ENCODE assay signal across 10 cellular contexts in the genomic region with DNA sequence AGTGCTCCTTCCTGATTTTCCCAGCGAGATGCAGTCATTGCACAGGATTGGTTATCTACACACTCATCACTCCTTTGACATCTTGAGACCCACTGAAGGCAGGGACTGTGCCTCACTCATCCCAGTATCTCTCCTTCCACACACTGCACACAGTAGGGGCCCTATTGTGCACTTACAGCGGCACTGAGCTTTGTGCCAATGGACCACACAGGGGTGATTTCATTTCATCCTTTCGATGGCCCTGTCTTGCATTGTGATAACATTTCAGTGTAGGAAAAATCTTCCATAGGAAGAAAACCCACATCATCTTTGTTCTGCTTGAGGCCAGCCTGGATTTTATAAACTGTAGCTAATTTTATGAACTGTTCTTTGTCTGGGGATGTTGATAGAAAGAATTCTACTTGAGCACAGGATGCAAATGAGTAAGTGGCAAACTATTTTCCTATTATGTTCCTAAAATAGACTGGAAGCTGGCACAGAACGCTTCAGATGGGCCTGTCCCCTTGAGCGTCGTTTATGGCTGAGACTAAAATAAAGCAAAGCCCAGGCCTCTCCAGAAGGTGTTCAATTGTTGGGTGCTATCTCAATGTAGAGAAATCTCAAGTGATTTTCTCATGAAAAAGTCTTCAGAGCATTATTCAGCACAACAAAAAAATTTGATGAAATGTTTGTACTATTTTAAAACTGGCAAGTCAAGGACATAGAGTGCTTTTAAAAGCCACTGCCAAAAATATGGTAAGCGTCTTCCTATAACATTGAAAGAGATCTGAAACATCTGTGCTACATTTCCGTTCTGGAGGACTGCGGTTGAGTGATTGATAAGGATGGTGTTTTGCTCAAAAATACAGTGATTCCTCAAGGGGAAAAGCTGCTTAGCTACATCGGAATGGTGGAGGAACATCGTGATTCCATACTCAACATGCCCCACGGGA. TPM values are rescaled to one million over a fixed set of nuclear protein-coding genes. Genes with fewer than 3 reads are reported as not detected.
DNase-seq lines count a peak whose midpoint lies in the region; ATAC-seq and TF ChIP-seq lines count a peak whose summit lies in the region.
"Had no signal": no experiment of that assay in that cellular context is flagged by ENCODE, and none has a peak within 500 bp of the region (broad histone marks: within the 10 kb centered on the region; RNA-seq: fewer than 3 reads in every experiment).

No MANE protein-coding gene starts in this region.

- H2AFZ ChIP-seq in PC-3 (ENCODE audit: low read length) (no peak overlapping the region), osteoblast (ENCODE audit: low read length) (peak overlapping the region; percentile 4)

- H3K4me2 ChIP-seq in PC-3 (ENCODE audit: low read length) (no peak overlapping the region), osteoblast (ENCODE audit: insufficient read depth, low read length) (peak overlapping the region; percentile 26)
- H3K4me2 ChIP-seq: KMS-11 had no signal

- no peaks in the 10 kb centered on the region for H3K36me3 Mint-ChIP-seq in CD4-positive, CD25-positive, alpha-beta regulatory T cell

- H3K9me3 ChIP-seq in CD4-positive, CD25-positive, alpha-beta regulatory T cell (ENCODE audit: control insufficient read depth in 2 of 2, low read length in 2 of 2) = no peaks in the 10 kb centered on the region
- H3K9me3 ChIP-seq in PC-3 (ENCODE audit: low read length) (no peaks in the 10 kb centered on the region), esophagus muscularis mucosa (no peaks in the 10 kb centered on the region), osteoblast (ENCODE audit: low read depth, low read length) (no peaks in the 10 kb centered on the region)
- H3K9me3 ChIP-seq: right lobe of liver had no signal

- no peaks in the 10 kb centered on the region for H3K9me3 Mint-ChIP-seq in CD4-positive, CD25-positive, alpha-beta regulatory T cell

- H3F3A ChIP-seq in PC-3 (ENCODE audit: low read length, unreplicated experiment) = no peaks in the 10 kb centered on the region

- peaks cover 13% of the 10 kb centered on the region for H3K27me3 Mint-ChIP-seq in CD4-positive, CD25-positive, alpha-beta regulatory T cell

- CTCF ChIA-PET in PC-3 (lab: Charles Lee) = no interaction called here

- no peaks in the 10 kb centered on the region for H3K27me3 ChIP-seq in CD4-positive, CD25-positive, alpha-beta regulatory T cell (ENCODE audit: control insufficient read depth, insufficient read depth, low read length)
- H3K27me3 ChIP-seq in PC-3 (ENCODE audit: low read length) (no peaks in the 10 kb centered on the region), esophagus muscularis mucosa (no peaks in the 10 kb centered on the region), osteoblast (ENCODE audit: insufficient read depth, low read length) (no peaks in the 10 kb centered on the region)
- H3K27me3 ChIP-seq: right lobe of liver had no signal

- no peak for TF ChIP-seq POLR2A in esophagus muscularis mucosa (IDR thresholded peaks at IDR 0.05; ENCODE audit: low read depth)

- H3K27ac ChIP-seq in CD4-positive, CD25-positive, alpha-beta regulatory T cell (ENCODE audit: insufficient read depth, low read length, poor library complexity, severe bottlenecking) = no peak overlapping the region
- no peak overlapping the region for H3K27ac ChIP-seq in PC-3 (ENCODE audit: low read length)
- H3K27ac ChIP-seq in esophagus muscularis mucosa (replicated peaks in 1 of 4) = peak overlapping the region; percentile 84 to 85 (median 84)
- H3K27ac ChIP-seq in osteoblast (ENCODE audit: low read depth, low read length) = peak overlapping the region; percentile 64
- H3K27ac ChIP-seq: KMS-11 had no signal

- H3K4me3 Mint-ChIP-seq in CD4-positive, CD25-positive, alpha-beta regulatory T cell = peak overlapping the region in 2 of 4 donors; percentile 18 to 66

- no peaks in the 10 kb centered on the region for H3K79me2 ChIP-seq in PC-3 (ENCODE audit: low read length)
- no peaks in the 10 kb centered on the region for H3K79me2 ChIP-seq in osteoblast (ENCODE audit: insufficient read depth, low read length)

- H4K20me1 ChIP-seq in PC-3 (ENCODE audit: low read length) (no peaks in the 10 kb centered on the region), osteoblast (ENCODE audit: insufficient read depth, low read length) (no peaks in the 10 kb centered on the region)

- POLR2A ChIA-PET in PC-3 (lab: Charles Lee; ENCODE audit: unreplicated experiment) = no interaction called here

- no TSS peak for BruUV-seq in PC-3 (replicated peaks; lab: Mats Ljungman, UMichigan)

- DNase-seq in CD4-positive, CD25-positive, alpha-beta regulatory T cell = no peak
- DNase-seq in PC-3 (peak; percentile 28), esophagus muscularis mucosa (ENCODE audit: extremely low spot score) (no peak), osteoblast (ENCODE audit: insufficient read length, low spot score, missing footprints) (peak; percentile 85), HK-2 (ENCODE audit: unreplicated experiment) (no peak), NCI-H2029 treated with DMSO at 0.1 percent for 48 hours (lab: John Stamatoyannopoulos, UW) (no peak), HPDE6-E6E7 (ENCODE audit: extremely low spot score) (no peak)
- no peak for DNase-seq in activated CD4-positive, CD25-positive, alpha-beta regulatory T cell (lab: John Stamatoyannopoulos, UW)
- DNase-seq: right lobe of liver had no signal

- H3K4me1 ChIP-seq in CD4-positive, CD25-positive, alpha-beta regulatory T cell (ENCODE audit: control insufficient read depth, insufficient read depth, low read length, poor library complexity, severe bottlenecking) = peaks cover 11% of the 10 kb centered on the region
- H3K4me1 ChIP-seq in PC-3 (ENCODE audit: insufficient read depth, low read length) (peaks cover 7% of the 10 kb centered on the region; the same call in 1 of the 2 replicates), esophagus muscularis mucosa (peaks cover 36 to 56% (median 50%) of the 10 kb centered on the region in 4 donors), osteoblast (ENCODE audit: insufficient read depth, low read length) (peaks cover 29% of the 10 kb centered on the region)
- H3K4me1 ChIP-seq: right lobe of liver had no signal

- peak overlapping the region; percentile 10 for H3K4me3 ChIP-seq in CD4-positive, CD25-positive, alpha-beta regulatory T cell (ENCODE audit: low read depth, low read length)
- H3K4me3 ChIP-seq in PC-3 (ENCODE audit: low read length) (no peak overlapping the region), esophagus muscularis mucosa (no peak overlapping the region), osteoblast (ENCODE audit: insufficient read depth, low read length) (no peak overlapping the region)
- H3K4me3 ChIP-seq: right lobe of liver had no signal

- WGBS in esophagus muscularis mucosa = 20% methylated on average over 12 of the region's 12 CpGs

- no peak for ATAC-seq in CD4-positive, CD25-positive, alpha-beta regulatory T cell (ENCODE audit: low read depth in 2 of 2)
- ATAC-seq in PC-3 = peak; percentile 85

- H3K4me1 Mint-ChIP-seq in CD4-positive, CD25-positive, alpha-beta regulatory T cell = peaks cover 0 to 20% (median 5%) of the 10 kb centered on the region in 4 donors

- peak overlapping the region in 1 of 3 donors; percentile 14 for H3K27ac Mint-ChIP-seq in CD4-positive, CD25-positive, alpha-beta regulatory T cell

- intact Hi-C loops in PC-3 (cut with micrococcal nuclease) (no loop called here), esophagus muscularis mucosa (cut with DNase I) (loop anchor here (10.0 kb wide), 1 partner anchor 48 kb away; no protein-coding TSS in a partner anchor)

- TF ChIP-seq CTCF in PC-3 (conservative IDR thresholded peaks at IDR 0.05; ENCODE audit: low read depth, low read length) (no peak), esophagus muscularis mucosa (IDR thresholded peaks at IDR 0.05) (no peak), osteoblast (IDR thresholded peaks at IDR 0.05; ENCODE audit: extremely low read depth, low read depth, low read length) (no peak)

- TF ChIP-seq EP300 in esophagus muscularis mucosa (IDR thresholded peaks at IDR 0.05) = no peak

- no peak overlapping the region for H3K9ac ChIP-seq in PC-3 (ENCODE audit: low read length)
- H3K9ac ChIP-seq: KMS-11 had no signal

- H3K36me3 ChIP-seq in CD4-positive, CD25-positive, alpha-beta regulatory T cell (ENCODE audit: control insufficient read depth, insufficient read depth, low read length) = no peaks in the 10 kb centered on the region
- H3K36me3 ChIP-seq in PC-3 (ENCODE audit: low read depth, low read length) (no peaks in the 10 kb centered on the region), esophagus muscularis mucosa (no peaks in the 10 kb centered on the region), osteoblast (ENCODE audit: insufficient read depth, low read length) (no peaks in the 10 kb centered on the region)
- H3K36me3 ChIP-seq: right lobe of liver had no signal

- no peaks in the 10 kb centered on the region for H3K9me2 ChIP-seq in PC-3 (replicated peaks; ENCODE audit: low read length)

RNA-seq across cellular contexts. Expression of a gene that starts 10.7 kb away (rescaled TPM):
- total RNA-seq in CD4-positive, CD25-positive, alpha-beta regulatory T cell = 183 TPM
- 100 to 1,000 TPM in 1 of 4 donors, 10 to 100 TPM in 3; 69.4 to 107 (median 77.1) TPM for polyA plus RNA-seq in CD4-positive, CD25-positive, alpha-beta regulatory T cell
- total RNA-seq in PC-3 (2014; rRNA removed) (87.8 and 106 TPM in 2 replicates), esophagus muscularis mucosa (100 to 1,000 TPM; 142 to 213 (median 191) TPM), osteoblast (48.3 and 51.8 TPM in 2 replicates)

RNA-seq across cellular contexts. Expression of a gene that starts 26.1 kb away (rescaled TPM):
- total RNA-seq in CD4-positive, CD25-positive, alpha-beta regulatory T cell = not detected
- not detected for polyA plus RNA-seq in CD4-positive, CD25-positive, alpha-beta regulatory T cell
- total RNA-seq in PC-3 (2014; rRNA removed) (28.9 and 52.2 TPM in 2 replicates), esophagus muscularis mucosa (1 to 10 TPM in 2 of 4 donors, under 1 TPM in 2; 0.83 to 3.7 (median 1.4) TPM), osteoblast (0.36 TPM in 1 of 2 replicates, not detected in the other)

RNA-seq across cellular contexts. Expression of a gene that starts 50.3 kb away (rescaled TPM):
- not detected for total RNA-seq in CD4-positive, CD25-positive, alpha-beta regulatory T cell
- polyA plus RNA-seq in CD4-positive, CD25-positive, alpha-beta regulatory T cell = not detected
- not detected in 2 replicates for total RNA-seq in PC-3 (2014; rRNA removed)
- total RNA-seq in esophagus muscularis mucosa = not detected
- not detected in 2 replicates for total RNA-seq in osteoblast
- total RNA-seq: right lobe of liver had no signal

Comparison
In these comparisons a context has a peak if more than half of its experiments do, and no peak if none do; other contexts are left out.
1. DNase-seq: peak in PC-3 (single experiment) and osteoblast (single experiment); none in CD4-positive, CD25-positive, alpha-beta regulatory T cell (0 of 3), esophagus muscularis mucosa (single experiment), HK-2 (single experiment), NCI-H2029 treated with DMSO at 0.1 percent for 48 hours (single experiment), HPDE6-E6E7 (single experiment) and activated CD4-positive, CD25-positive, alpha-beta regulatory T cell (0 of 4).
2. H3K27ac ChIP-seq: peak in esophagus muscularis mucosa (4 of 4) and osteoblast (single experiment); none in CD4-positive, CD25-positive, alpha-beta regulatory T cell (single experiment) and PC-3 (single experiment).